In the genomic region with DNA sequence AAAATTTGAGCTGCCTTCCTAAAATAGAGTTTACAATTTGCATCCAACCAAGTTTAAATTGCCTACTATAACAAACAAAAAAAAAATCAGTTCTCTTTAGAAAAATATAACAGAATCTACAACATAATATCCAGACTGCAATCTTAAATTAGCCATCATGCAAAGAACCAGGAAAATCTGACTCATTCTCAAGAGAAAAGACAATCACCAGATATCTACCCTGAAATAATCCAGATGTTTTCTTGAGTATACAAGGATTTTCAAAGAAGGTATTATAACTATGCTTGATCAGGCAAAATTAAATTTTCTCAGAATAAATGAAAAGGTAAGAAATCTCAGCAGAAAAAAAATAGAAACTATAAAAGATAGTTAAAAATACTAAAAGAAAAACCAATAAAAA, we compare ENCODE assay signal across 15 cellular contexts.
A peak's percentile ranks its signal among the peaks of the same experiment; 100 is the strongest.
DNase-seq lines count a peak whose midpoint lies in the region; ATAC-seq and TF ChIP-seq lines count a peak whose summit lies in the region.
"Had no signal": no experiment of that assay in that cellular context is flagged by ENCODE, and none has a peak within 500 bp of the region (broad histone marks: within the 10 kb centered on the region; RNA-seq: fewer than 3 reads in every experiment).

No MANE protein-coding gene starts in this region.

- intact Hi-C loops in ovary (cut with DNase I), result no loop called here

- H3K14ac ChIP-seq in mesenchymal stem cell (ENCODE audit: low read length in 2 of 2), result no peak overlapping the region

- H2BK120ac ChIP-seq in mesenchymal stem cell (ENCODE audit: low read depth, low read length), result no peak overlapping the region

- H3K79me1 ChIP-seq in mesenchymal stem cell (replicated peaks; ENCODE audit: low read length, poor library complexity, severe bottlenecking), result no peaks in the 10 kb centered on the region

- TF ChIP-seq POLR2A in ovary (IDR thresholded peaks at IDR 0.05), result no peak

- H3K27ac ChIP-seq in GM23248 (no peak overlapping the region), mesenchymal stem cell (ENCODE audit: low read length, poor library complexity, severe bottlenecking) (no peak overlapping the region), ovary (no peak overlapping the region)
- H3K27ac ChIP-seq: 22Rv1, BLaER1 had no signal

- H2AK5ac ChIP-seq in mesenchymal stem cell (ENCODE audit: low read length, severe bottlenecking), result no peak overlapping the region

- H3K4me2 ChIP-seq in GM23248 (ENCODE audit: unreplicated experiment), result no peak overlapping the region
- H3K4me2 ChIP-seq in mesenchymal stem cell (ENCODE audit: low read length, poor library complexity, severe bottlenecking), result no peak overlapping the region
- H3K4me2 ChIP-seq: BLaER1 had no signal

- H3F3A ChIP-seq in GM23248 (ENCODE audit: insufficient read depth), result no peaks in the 10 kb centered on the region

- no peak for TF ChIP-seq EP300 in ovary (IDR thresholded peaks at IDR 0.05)

- no peaks in the 10 kb centered on the region for H3K9me2 ChIP-seq in GM23248 (ENCODE audit: insufficient read depth)

- H3K36me3 ChIP-seq in GM23248 (ENCODE audit: low read depth) (no peaks in the 10 kb centered on the region), mesenchymal stem cell (ENCODE audit: control insufficient read depth in 1 of 2, insufficient read depth in 2 of 2, low read depth in 1 of 2, low read length in 2 of 2) (no peaks in the 10 kb centered on the region), ovary (no peaks in the 10 kb centered on the region)
- H3K36me3 ChIP-seq: BLaER1 had no signal

- no peaks in the 10 kb centered on the region for H3K4me1 ChIP-seq in GM23248 (ENCODE audit: insufficient read depth)
- no peaks in the 10 kb centered on the region for H3K4me1 ChIP-seq in mesenchymal stem cell (ENCODE audit: control insufficient read depth, insufficient read depth, low read depth, low read length)
- H3K4me1 ChIP-seq in ovary (ENCODE audit: insufficient read depth), result peaks cover 1% of the 10 kb centered on the region
- H3K4me1 ChIP-seq: Caco-2 had no signal

- no peaks in the 10 kb centered on the region for H3K9me3 ChIP-seq in GM23248 (ENCODE audit: low read depth)
- no peaks in the 10 kb centered on the region for H3K9me3 ChIP-seq in mesenchymal stem cell (ENCODE audit: control insufficient read depth, low read length)
- H3K9me3 ChIP-seq in ovary, result no peaks in the 10 kb centered on the region
- H3K9me3 ChIP-seq: BLaER1, Caco-2 had no signal

- H3K27ac Mint-ChIP-seq in activated T-helper 17 cell treated with anti-CD3 and anti-CD28 coated beads, Interleukin-2, amount 50 U/mL, for 72 hours, result no peak overlapping the region
- H3K27ac Mint-ChIP-seq: CD8-positive, alpha-beta memory T cell had no signal

- H3K79me2 ChIP-seq in GM23248 (ENCODE audit: insufficient read depth), result no peaks in the 10 kb centered on the region

- no peak overlapping the region for H2BK12ac ChIP-seq in mesenchymal stem cell (ENCODE audit: low read length in 2 of 2)

- peaks cover 3% of the 10 kb centered on the region for H3K27me3 Mint-ChIP-seq in activated T-helper 17 cell treated with anti-CD3 and anti-CD28 coated beads, Interleukin-2, amount 50 U/mL, for 72 hours
- H3K27me3 Mint-ChIP-seq: CD8-positive, alpha-beta memory T cell had no signal

- H3K9ac ChIP-seq in GM23248 (no peak overlapping the region), mesenchymal stem cell (ENCODE audit: low read length) (no peak overlapping the region)
- H3K9ac ChIP-seq: BLaER1 had no signal

- no peaks in the 10 kb centered on the region for H3K36me3 Mint-ChIP-seq in activated T-helper 17 cell treated with anti-CD3 and anti-CD28 coated beads, Interleukin-2, amount 50 U/mL, for 72 hours (ENCODE audit: low read depth)
- H3K36me3 Mint-ChIP-seq: CD8-positive, alpha-beta memory T cell had no signal

- H3K4me3 ChIP-seq in GM23248 (no peak overlapping the region), mesenchymal stem cell (ENCODE audit: insufficient read depth in 1 of 2, low read depth in 1 of 2, low read length in 2 of 2) (no peak overlapping the region), ovary (no peak overlapping the region)
- H3K4me3 ChIP-seq: BLaER1 had no signal

- no peaks in the 10 kb centered on the region for H3K9me3 Mint-ChIP-seq in activated T-helper 17 cell treated with anti-CD3 and anti-CD28 coated beads, Interleukin-2, amount 50 U/mL, for 72 hours
- H3K9me3 Mint-ChIP-seq: CD8-positive, alpha-beta memory T cell had no signal

- H3K23ac ChIP-seq in mesenchymal stem cell (ENCODE audit: low read length in 2 of 2), result no peak overlapping the region

- in situ Hi-C loops in GM23248 (cut with MboI), result no loop called here

- DNase-seq in GM23248, result peak; percentile 35
- peak; percentile 66 for DNase-seq in amniotic epithelial cell (ENCODE audit: low read depth)
- DNase-seq in fibroblast of peridontal ligament (ENCODE audit: extremely low read depth), result peak; percentile 14
- DNase-seq in mesenchymal stem cell, result peak; percentile 50
- no peak for DNase-seq in GF-D8 (lab: John Stamatoyannopoulos, UW)
- DNase-seq in ovary, result no peak
- DNase-seq: AML-193; Caco-2; CD8-positive, alpha-beta memory T cell; DND-41; GDM1 had no signal

- no peak overlapping the region for H4K8ac ChIP-seq in mesenchymal stem cell (ENCODE audit: low read length)

- no peak overlapping the region for H3K18ac ChIP-seq in mesenchymal stem cell (ENCODE audit: low read depth in 1 of 2, low read length in 2 of 2)

- H2BK15ac ChIP-seq in mesenchymal stem cell (ENCODE audit: low read depth, poor library complexity, severe bottlenecking), result no peak overlapping the region

- H3K27me3 ChIP-seq in GM23248 (replicated peaks; ENCODE audit: insufficient read depth), result no peaks in the 10 kb centered on the region
- no peaks in the 10 kb centered on the region for H3K27me3 ChIP-seq in mesenchymal stem cell (ENCODE audit: control insufficient read depth in 1 of 2, insufficient read depth in 1 of 2, low read length in 2 of 2)
- H3K27me3 ChIP-seq in ovary, result no peaks in the 10 kb centered on the region
- H3K27me3 ChIP-seq: BLaER1 had no signal

- no peak overlapping the region for H3K4me3 Mint-ChIP-seq in activated T-helper 17 cell treated with anti-CD3 and anti-CD28 coated beads, Interleukin-2, amount 50 U/mL, for 72 hours
- H3K4me3 Mint-ChIP-seq: CD8-positive, alpha-beta memory T cell had no signal

- H2AFZ ChIP-seq in GM23248 (no peak overlapping the region), mesenchymal stem cell (ENCODE audit: low read depth, low read length) (no peak overlapping the region)

- ATAC-seq in HG02798 (IDR thresholded peaks at IDR 0.05; ENCODE audit: poor library complexity, unreplicated experiment), result no peak
- ATAC-seq in activated T-helper 17 cell treated with anti-CD3 and anti-CD28 coated beads, Interleukin-2, amount 50 U/mL, for 72 hours (replicated peaks), result no peak

- no peak for TF ChIP-seq CTCF in ovary (IDR thresholded peaks at IDR 0.05)

- no peak overlapping the region for H2BK5ac ChIP-seq in mesenchymal stem cell (ENCODE audit: low read depth, low read length, poor library complexity, severe bottlenecking)

- no peaks in the 10 kb centered on the region for H3K4me1 Mint-ChIP-seq in activated T-helper 17 cell treated with anti-CD3 and anti-CD28 coated beads, Interleukin-2, amount 50 U/mL, for 72 hours
- H3K4me1 Mint-ChIP-seq: CD8-positive, alpha-beta memory T cell had no signal

- H4K91ac ChIP-seq in mesenchymal stem cell (ENCODE audit: low read length), result no peak overlapping the region

- no peak overlapping the region for H3K4ac ChIP-seq in mesenchymal stem cell (ENCODE audit: low read depth in 1 of 2, low read length in 2 of 2)

- H4K20me1 ChIP-seq in GM23248 (ENCODE audit: insufficient read depth), result no peaks in the 10 kb centered on the region
- H4K20me1 ChIP-seq: BLaER1 had no signal

Comparison
In these comparisons a context has a peak if more than half of its experiments do, and no peak if none do; other contexts are left out.
1. DNase-seq: peak in GM23248 (single experiment), amniotic epithelial cell (single experiment), fibroblast of peridontal ligament (single experiment) and mesenchymal stem cell (single experiment); none in GF-D8 (single experiment) and ovary (0 of 5).